14 cellular contexts compared by ENCODE assay signal in genomic region chr1:145208911-145209310, GRCh38. TPM values are rescaled to one million over a fixed set of nuclear protein-coding genes. Genes with fewer than 3 reads are reported as not detected.
DNase-seq lines count a peak whose midpoint lies in the region; TF ChIP-seq lines count a peak whose summit lies in the region.
"Not testable (repeated sequence)": the region's sequence is repeated elsewhere in the genome, so short reads cannot be mapped to it uniquely, and the experiment has no call there.
"Had no signal": no experiment of that assay in that cellular context is flagged by ENCODE, and none has a peak within 500 bp of the region (broad histone marks: within the 10 kb centered on the region; RNA-seq: fewer than 3 reads in every experiment).

No MANE protein-coding gene starts in this region.

- not testable (repeated sequence) for H3K4me3 ChIP-seq in MG63, colonic mucosa, transverse colon

- TF ChIP-seq CTCF in colonic mucosa (IDR thresholded peaks at IDR 0.05); transverse colon (IDR thresholded peaks at IDR 0.05): not testable (repeated sequence)

- WGBS in transverse colon (ENCODE audit: low coverage in 1 of 2), 2 donors = 35% methylated on average over 2 of the region's 2 CpGs; no CpG with 5 or more reads in 1 of the 2 donors

- H3K4me1 ChIP-seq in colonic mucosa, transverse colon: not testable (repeated sequence)

- DNase-seq in MG63 = peak; percentile 79
- peak; percentile 38 for DNase-seq in colonic mucosa
- DNase-seq in transverse colon = peak; percentile 25

- not testable (repeated sequence) for H3K9ac ChIP-seq in colonic mucosa (ENCODE audit: low read depth in 2 of 2, low read length in 2 of 2)

- TF ChIP-seq EP300 in transverse colon (IDR thresholded peaks at IDR 0.05; ENCODE audit: low read depth) = not testable (repeated sequence)

- not testable (repeated sequence) for H3K27me3 ChIP-seq in MG63, colonic mucosa, transverse colon

- H3K27ac ChIP-seq in colonic mucosa, transverse colon: not testable (repeated sequence)

- intact Hi-C loops in colonic mucosa (cut with DNase I); transverse colon (cut with DNase I; ENCODE audit: low total_unique reads): not testable (repeated sequence)

- H3K9me3 ChIP-seq in MG63, colonic mucosa, transverse colon: not testable (repeated sequence)

- in situ Hi-C loops in transverse colon (cut with MboI; ENCODE audit: low pct_ligation_motif_present in 1 of 4, low pct_unique_long_range_greater_than_20kb in 1 of 4, low sequenced_read_pairs in 3 of 4) = not testable (repeated sequence)

- not testable (repeated sequence) for TF ChIP-seq POLR2A in transverse colon (IDR thresholded peaks at IDR 0.05)

- H3K36me3 ChIP-seq in MG63, colonic mucosa, transverse colon: not testable (repeated sequence)

RNA-seq across cellular contexts. Expression of gene PPIAL4D, which starts 33.1 kb away (rescaled TPM):
- total RNA-seq in MG63 (2014; rRNA removed; shearing (Covaris generic); ENCODE audit: low replicate concordance) = not detected in 2 replicates
- total RNA-seq in colonic mucosa (not detected), transverse colon (not detected)
- total RNA-seq: A172; A673; B cell; Caco-2; Calu3; CD4-positive, alpha-beta memory T cell; CD4-positive, alpha-beta T cell; CD4-positive, CD25-positive, alpha-beta regulatory T cell; CD8-positive, alpha-beta memory T cell; CD8-positive, alpha-beta T cell; Daoy had no signal

Comparison
In these comparisons a context has a peak if more than half of its experiments do, and no peak if none do; other contexts are left out.
1. DNase-seq: peak in every context shown above with its lines; median percentile 79 in MG63; 38 in colonic mucosa; 25 in transverse colon.